ENCODE assay signal across 12 cellular contexts in the genomic region with DNA sequence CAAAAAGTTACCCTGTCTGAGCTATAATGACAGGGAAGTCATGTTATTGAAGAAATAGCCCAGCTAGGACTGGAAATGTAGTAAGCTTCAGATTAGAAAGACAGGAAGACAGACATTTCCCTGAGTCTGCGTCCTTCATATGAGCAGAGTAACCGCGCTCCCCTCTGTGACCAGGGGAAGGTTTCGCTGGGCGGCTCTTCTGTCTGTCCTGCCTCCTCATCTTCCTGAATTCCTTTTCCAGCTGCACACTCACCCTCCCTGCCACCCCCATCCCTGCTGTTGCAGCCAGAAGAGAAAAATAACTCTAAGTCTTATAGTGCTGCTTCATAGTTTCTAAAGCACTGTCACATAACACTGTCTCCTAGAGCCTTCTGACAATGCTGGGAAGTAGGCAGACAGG. TPM values are rescaled to one million over a fixed set of nuclear protein-coding genes. Genes with fewer than 3 reads are reported as not detected.
DNase-seq lines count a peak whose midpoint lies in the region; ATAC-seq, FAIRE-seq and TF ChIP-seq lines count a peak whose summit lies in the region.
"Had no signal": no experiment of that assay in that cellular context is flagged by ENCODE, and none has a peak within 500 bp of the region (broad histone marks: within the 10 kb centered on the region; RNA-seq: fewer than 3 reads in every experiment).

No MANE protein-coding gene starts in this region.

- H3K27ac ChIP-seq in IMR-90 (ENCODE audit: insufficient read depth, low read length): peak overlapping the region; percentile 66; the same call in 1 of the 2 replicates
- peak overlapping the region; percentile 99 for H3K27ac ChIP-seq in endothelial cell of umbilical vein (ENCODE audit: insufficient read depth, low read depth, low read length)
- H3K27ac ChIP-seq in lung (ENCODE audit: low read depth in 1 of 2, low read length in 1 of 2): peak overlapping the region; percentile 81 to 84
- H3K27ac ChIP-seq in suprapubic skin: peak overlapping the region; percentile 79

- peak overlapping the region; percentile 75; the same call in 1 of the 2 replicates for H3K23ac ChIP-seq in IMR-90 (ENCODE audit: low read depth, low read length)

- ATAC-seq in IMR-90 (ENCODE audit: low read depth) (peak; percentile 15), lung (ENCODE audit: insufficient read depth, low FRiP score) (no peak), HG02763 (IDR thresholded peaks at IDR 0.05; ENCODE audit: unreplicated experiment) (no peak)

- H2BK15ac ChIP-seq in IMR-90 (ENCODE audit: low read depth, low read length): no peak overlapping the region

- H3K9me1 ChIP-seq in IMR-90 (ENCODE audit: insufficient read depth, low read length): peaks cover 44% of the 10 kb centered on the region
- no peaks in the 10 kb centered on the region for H3K9me1 ChIP-seq in endothelial cell of umbilical vein (replicated peaks; ENCODE audit: control insufficient read depth, extremely low read depth, insufficient read depth, low read length)

- H3K27me3 ChIP-seq in IMR-90 (ENCODE audit: control insufficient read depth, insufficient read depth, low read length): no peaks in the 10 kb centered on the region
- no peaks in the 10 kb centered on the region for H3K27me3 ChIP-seq in endothelial cell of umbilical vein (ENCODE audit: control insufficient read depth in 2 of 2, insufficient read depth in 2 of 2, low read length in 2 of 2)
- no peaks in the 10 kb centered on the region for H3K27me3 ChIP-seq in lung (ENCODE audit: control insufficient read depth, insufficient read depth)
- H3K27me3 ChIP-seq in suprapubic skin: no peaks in the 10 kb centered on the region
- H3K27me3 ChIP-seq: ovary had no signal

- H2BK20ac ChIP-seq in IMR-90 (ENCODE audit: low read depth, low read length): no peak overlapping the region

- no peak for TF ChIP-seq CTCF in IMR-90 (conservative IDR thresholded peaks at IDR 0.05; ENCODE audit: low read depth, low read length)
- TF ChIP-seq CTCF in endothelial cell of umbilical vein (IDR thresholded peaks at IDR 0.05; ENCODE audit: extremely low read depth in 1 of 2, insufficient read depth in 1 of 2, low read depth in 1 of 2, low read length in 2 of 2): no peak
- no peak for TF ChIP-seq CTCF in lung (IDR thresholded peaks at IDR 0.05; ENCODE audit: control extremely low read depth, extremely low read depth)
- no peak for TF ChIP-seq CTCF in suprapubic skin (IDR thresholded peaks at IDR 0.05)

- in situ Hi-C loops in IMR-90 (cut with MboI; ENCODE audit: low sequenced_read_pairs): no loop called here

- H4K20me1 ChIP-seq in IMR-90 (ENCODE audit: insufficient read depth, low read length) (peaks cover 100% of the 10 kb centered on the region), endothelial cell of umbilical vein (replicated peaks; ENCODE audit: control insufficient read depth, extremely low read depth, insufficient read depth, low read length) (no peaks in the 10 kb centered on the region)

- H2AFZ ChIP-seq in IMR-90 (replicated peaks; ENCODE audit: low read length, poor library complexity) (no peak overlapping the region), endothelial cell of umbilical vein (ENCODE audit: low read depth, low read length) (no peak overlapping the region)

- H3K9ac ChIP-seq in IMR-90 (ENCODE audit: low read depth, low read length): no peak overlapping the region; the same call in 1 of the 2 replicates
- peak overlapping the region; percentile 93 for H3K9ac ChIP-seq in endothelial cell of umbilical vein (replicated peaks; ENCODE audit: extremely low read depth, insufficient read depth, low read length)

- TF ChIP-seq RAD21 in IMR-90 (IDR thresholded peaks at IDR 0.05; ENCODE audit: low read length): no peak

- H2AK9ac ChIP-seq in IMR-90 (replicated peaks; ENCODE audit: low read depth, low read length, poor library complexity): no peak overlapping the region

- dilution Hi-C loops in IMR-90 (cut with HindIII; ENCODE audit: low sequenced_read_pairs, unreplicated experiment): no loop called here
- dilution Hi-C loops in endothelial cell of umbilical vein (cut with MboI; ENCODE audit: extremely low pct_ligation_motif_present, low sequenced_read_pairs): no loop called here

- H4K91ac ChIP-seq in IMR-90 (ENCODE audit: insufficient read depth, low read depth, low read length): no peak overlapping the region

- no peak overlapping the region for H3K56ac ChIP-seq in IMR-90 (ENCODE audit: extremely low read depth, insufficient read depth, low read length)

- DNase-seq in IMR-90: peak; percentile 68
- DNase-seq in endothelial cell of umbilical vein (ENCODE audit: low read depth, low spot score): peak; percentile 84
- DNase-seq in lung (ENCODE audit: low spot score): no peak
- DNase-seq in suprapubic skin (ENCODE audit: low spot score in 2 of 2): no peak
- no peak for DNase-seq in GM12892 (ENCODE audit: insufficient read length)
- no peak for DNase-seq in putamen (ENCODE audit: low spot score)
- DNase-seq in stimulated activated CD4-positive, alpha-beta T cell treated with anti-CD3 and anti-CD28 coated beads, Interleukin-15, amount 100 ng/mL, for 24 hours: no peak
- DNase-seq: activated CD4-positive, alpha-beta memory T cell treated with anti-CD3 and anti-CD28 coated beads for 36 hours; amniotic stem cell; NCI-H226; ovary had no signal

- H3K4me3 ChIP-seq in IMR-90 (ENCODE audit: insufficient read depth, low read depth, low read length) (no peak overlapping the region), endothelial cell of umbilical vein (replicated peaks in 1 of 3; ENCODE audit: insufficient read depth in 1 of 3, low read depth in 1 of 3, low read length in 3 of 3) (no peak overlapping the region), lung (no peak overlapping the region), suprapubic skin (no peak overlapping the region)
- H3K4me3 ChIP-seq: ovary had no signal

- POLR2A ChIA-PET in IMR-90 (lab: Charles Lee; ENCODE audit: unreplicated experiment): interaction anchor here (0.6 kb wide), 1 partner anchor 17 kb away, joined by 8 read pairs; no protein-coding TSS in a partner anchor
- POLR2A ChIA-PET in endothelial cell of umbilical vein (lab: Charles Lee): interaction anchor here (1.2 to 5.2 kb wide), 2 partner anchors 9 to 21 kb away, joined by 3 to 33 read pairs; partner anchors contain the start of gene SPARC

- peak overlapping the region; percentile 51 for H3K14ac ChIP-seq in IMR-90 (replicated peaks; ENCODE audit: low read depth, low read length)

- BruUV-seq in IMR-90 (replicated peaks; lab: Mats Ljungman, UMichigan) (no TSS peak), endothelial cell of umbilical vein (replicated peaks; lab: Mats Ljungman, UMichigan) (no TSS peak)

- 0 out of 2 replicates have a peak overlapping the region, but pooled peaks have one; percentile 4 for H3K4ac ChIP-seq in IMR-90 (ENCODE audit: low read depth, low read length)

- no peak overlapping the region; the same call in 1 of the 2 replicates for H2AK5ac ChIP-seq in IMR-90 (ENCODE audit: low read depth, low read length)

- no peak overlapping the region for H4K5ac ChIP-seq in IMR-90 (ENCODE audit: low read depth, low read length)

- H3K79me2 ChIP-seq in endothelial cell of umbilical vein (ENCODE audit: control insufficient read depth, insufficient read depth, low read length): peaks cover 64% of the 10 kb centered on the region

- TF ChIP-seq POLR2A in IMR-90 (IDR thresholded peaks at IDR 0.05; ENCODE audit: low read depth, low read length): no peak
- peak; percentile 65 for TF ChIP-seq POLR2A in endothelial cell of umbilical vein (IDR thresholded peaks at IDR 0.05; ENCODE audit: low read depth, low read length)
- TF ChIP-seq POLR2A in suprapubic skin (IDR thresholded peaks at IDR 0.05): no peak
- TF ChIP-seq POLR2A in GM12892 (IDR thresholded peaks at IDR 0.05; ENCODE audit: low read depth, low read length): no peak

- H3K18ac ChIP-seq in IMR-90 (ENCODE audit: low read depth, low read length): no peak overlapping the region

- CTCF ChIA-PET in IMR-90 (lab: Yijun Ruan, JAX): interaction anchor here (0.5 to 3.7 kb wide), 3 partner anchors 17 to 63 kb away, joined by 3 to 13 read pairs (median 5); no protein-coding TSS in a partner anchor
- CTCF ChIA-PET in endothelial cell of umbilical vein (lab: Charles Lee): interaction anchor here (1.0 to 2.1 kb wide), 5 partner anchors 17 to 63 kb away, joined by 3 to 11 read pairs (median 6); no protein-coding TSS in a partner anchor

- 50% methylated on average over 2 of the region's 5 CpGs; no CpG with 5 or more reads in 1 of the 2 experiments for WGBS in IMR-90 (ENCODE audit: extremely low coverage in 2 of 2, insufficient read length in 1 of 2), 2 experiments
- WGBS in lung, 2 donors: 15 to 40% methylated on average over 5 of the region's 5 CpGs
- 39% methylated on average over 5 of the region's 5 CpGs for WGBS in suprapubic skin

- no peak for TF ChIP-seq EP300 in suprapubic skin (IDR thresholded peaks at IDR 0.05)

- no peak overlapping the region for H2BK120ac ChIP-seq in IMR-90 (ENCODE audit: low read depth, low read length)

- peaks cover 19 to 73% of the 10 kb centered on the region in 2 experiments; a peak in 3 of 4 replicates for H3K79me1 ChIP-seq in IMR-90 (ENCODE audit: low read depth in 1 of 2, low read length in 2 of 2)

- H3K4me2 ChIP-seq in IMR-90 (ENCODE audit: low read depth, low read length): peak overlapping the region; percentile 87
- H3K4me2 ChIP-seq in endothelial cell of umbilical vein (ENCODE audit: insufficient read depth, low read length): peak overlapping the region; percentile 90

- intact Hi-C loops in IMR-90 (cut with micrococcal nuclease): no loop called here
- intact Hi-C loops in endothelial cell of umbilical vein (cut with micrococcal nuclease): loop anchor here (5.0 kb wide), 1 partner anchor 64 kb away; no protein-coding TSS in a partner anchor

- FAIRE-seq in endothelial cell of umbilical vein (lab: Jason Lieb, UNC) (peak; percentile 94), GM12892 (lab: Jason Lieb, UNC) (no peak)

- H3K36me3 ChIP-seq in IMR-90 (ENCODE audit: control insufficient read depth, insufficient read depth, low read length) (peaks cover 71% of the 10 kb centered on the region), endothelial cell of umbilical vein (ENCODE audit: control insufficient read depth in 2 of 2, extremely low read depth in 1 of 2, insufficient read depth in 2 of 2, low read length in 2 of 2) (peaks cover 22 to 23% of the 10 kb centered on the region in 2 experiments), lung (ENCODE audit: control insufficient read depth in 2 of 2, insufficient read depth in 2 of 2, low read length in 2 of 2) (peaks cover 0 to 12% of the 10 kb centered on the region in 2 donors), suprapubic skin (peaks cover 16% of the 10 kb centered on the region)
- H3K36me3 ChIP-seq: ovary had no signal

- peaks cover 61% of the 10 kb centered on the region for H3K4me1 ChIP-seq in IMR-90 (ENCODE audit: control insufficient read depth, insufficient read depth, low read length)
- H3K4me1 ChIP-seq in endothelial cell of umbilical vein (ENCODE audit: control insufficient read depth, extremely low read depth, insufficient read depth, low read length): peaks cover 96% of the 10 kb centered on the region
- H3K4me1 ChIP-seq in lung (ENCODE audit: control insufficient read depth in 2 of 2, insufficient read depth in 2 of 2, low read length in 2 of 2): peaks cover 16 to 37% of the 10 kb centered on the region in 2 donors
- H3K4me1 ChIP-seq in suprapubic skin: peaks cover 84% of the 10 kb centered on the region

- H2BK5ac ChIP-seq in IMR-90 (ENCODE audit: low read depth, low read length, poor library complexity, severe bottlenecking): peak overlapping the region; percentile 89

- no peak overlapping the region for H4K8ac ChIP-seq in IMR-90 (ENCODE audit: low read depth in 2 of 2, low read length in 2 of 2)

- H3K9me3 ChIP-seq in IMR-90 (ENCODE audit: control insufficient read depth, insufficient read depth, low read length) (no peaks in the 10 kb centered on the region), endothelial cell of umbilical vein (replicated peaks; ENCODE audit: control insufficient read depth, insufficient read depth, low read length) (no peaks in the 10 kb centered on the region), lung (ENCODE audit: control insufficient read depth in 2 of 2, insufficient read depth in 1 of 2, low read length in 1 of 2) (peaks cover 0 to 6% of the 10 kb centered on the region in 2 donors), suprapubic skin (no peaks in the 10 kb centered on the region)
- H3K9me3 ChIP-seq: ovary had no signal

RNA-seq across cellular contexts. Expression of gene SPARC, which starts 8.6 kb away (rescaled TPM):
- total RNA-seq in IMR-90 (2012; rRNA removed) (1,186 and 1,450 TPM in 2 replicates), endothelial cell of umbilical vein (3,114 and 3,174 TPM in 2 replicates), lung (1,000 to 10,000 TPM in 1 of 2 donors, 100 to 1,000 TPM in 1; 985 to 1,186 TPM), suprapubic skin (100 to 1,000 TPM; 265 to 337 (median 270) TPM)
- polyA plus RNA-seq in IMR-90 (2012; rRNA removed) (4,692 and 5,281 TPM in 2 replicates), endothelial cell of umbilical vein (2,962 and 4,504 TPM in 2 replicates), lung (100 to 1,000 TPM; 145 to 850 TPM)
- polyA plus RNA-seq in IMR-90 (2012; cell fraction: cytosol; rRNA removed): 1,755 and 1,772 TPM in 2 replicates
- polyA plus RNA-seq in IMR-90 (2012; cell fraction: nucleus; rRNA removed; ENCODE audit: low replicate concordance): 949 and 1,641 TPM in 2 replicates
- polyA plus RNA-seq in endothelial cell of umbilical vein (2011; cell fraction: cytosol; rRNA removed): 4,210 and 4,435 TPM in 2 replicates
- 2,027 and 2,207 TPM in 2 replicates for polyA plus RNA-seq in endothelial cell of umbilical vein (2011; cell fraction: nucleus; rRNA removed)
- polyA plus RNA-seq in endothelial cell of umbilical vein (2012): 2,846 and 4,039 TPM in 2 replicates
- polyA minus RNA-seq in endothelial cell of umbilical vein: 3,279 and 4,325 TPM in 2 replicates
- not detected for polyA minus RNA-seq in endothelial cell of umbilical vein (2011; cell fraction: cytosol; rRNA and poly(A)+ RNA removed)
- polyA minus RNA-seq in endothelial cell of umbilical vein (2011; cell fraction: nucleus; rRNA and poly(A)+ RNA removed): 606 and 627 TPM in 2 replicates
- 24.0 TPM for polyA plus RNA-seq in GM12892 (2012; ENCODE audit: missing spikeins)
- total RNA-seq: activated CD4-positive, alpha-beta memory T cell treated with anti-CD3 and anti-CD28 coated beads for 36 hours had no signal

Comparison
In these comparisons a context has a peak if more than half of its experiments do, and no peak if none do; other contexts are left out.
1. DNase-seq: peak in IMR-90 (single experiment) and endothelial cell of umbilical vein (single experiment); none in lung (single experiment), suprapubic skin (0 of 2), GM12892 (single experiment), putamen (single experiment) and stimulated activated CD4-positive, alpha-beta T cell treated with anti-CD3 and anti-CD28 coated beads, Interleukin-15, amount 100 ng/mL, for 24 hours (single experiment).
2. Peak in every context shown above with its lines, with median percentiles within 50 percentile points of each other: H3K27ac ChIP-seq.